9 cellular contexts compared by ENCODE assay signal in genomic region chr11:75563501-75563977, GRCh38. TPM values are rescaled to one million over a fixed set of nuclear protein-coding genes. Genes with fewer than 3 reads are reported as not detected.
A peak's percentile ranks its signal among the peaks of the same experiment; 100 is the strongest.
DNase-seq lines count a peak whose midpoint lies in the region; ATAC-seq and TF ChIP-seq lines count a peak whose summit lies in the region.
"Had no signal": no experiment of that assay in that cellular context is flagged by ENCODE, and none has a peak within 500 bp of the region (broad histone marks: within the 10 kb centered on the region; RNA-seq: fewer than 3 reads in every experiment).

No MANE protein-coding gene starts in this region.

- DNase-seq in activated CD4-positive, alpha-beta T cell treated with anti-CD3 and anti-CD28 coated beads, Interleukin-2, amount 10 ng/mL, durations not matched to agents 24 days and 14 days = no peak
- no peak for DNase-seq in activated CD4-positive, alpha-beta T cell treated with anti-CD3 and anti-CD28 coated beads, Interleukin-2, amount 50 U/mL, for 1 hour
- DNase-seq in astrocyte of the spinal cord (ENCODE audit: low read depth, low spot score) = no peak
- no peak for DNase-seq in testis
- DNase-seq in NCI-H2171 (lab: John Stamatoyannopoulos, UW) = no peak
- DNase-seq in NCI-H1417 treated with DMSO at 0.1 percent for 48 hours (lab: John Stamatoyannopoulos, UW) = no peak
- DNase-seq: COR-L47 had no signal

- H3K27ac ChIP-seq in liver (ENCODE audit: low read depth in 1 of 2, low read length in 2 of 2) (peak overlapping the region; percentile 89 to 98), testis (peak overlapping the region; percentile 99 to 100)

- 51% methylated on average over 5 of the region's 5 CpGs for WGBS in liver
- WGBS in testis, 2 donors = 25 to 35% methylated on average over 5 of the region's 5 CpGs

- peaks cover 5% of the 10 kb centered on the region for H3K36me3 Mint-ChIP-seq in activated CD4-positive, alpha-beta T cell treated with anti-CD3 and anti-CD28 coated beads, Interleukin-2, amount 10 ng/mL, durations not matched to agents 24 days and 14 days (ENCODE audit: low read depth)

- H3K9me3 ChIP-seq in liver (ENCODE audit: control insufficient read depth in 4 of 4, low read length in 3 of 4) (no peaks in the 10 kb centered on the region), testis (no peaks in the 10 kb centered on the region)

- ATAC-seq in HG03469 (IDR thresholded peaks at IDR 0.05; ENCODE audit: unreplicated experiment) = no peak

- no peak for TF ChIP-seq POLR2A in testis (IDR thresholded peaks at IDR 0.05)

- no peak for TF ChIP-seq RAD21 in liver (IDR thresholded peaks at IDR 0.05)

- H3K36me3 ChIP-seq in liver (ENCODE audit: control insufficient read depth in 4 of 4, insufficient read depth in 3 of 4, low read depth in 1 of 4, low read length in 3 of 4) (peaks cover 3 to 23% (median 8%) of the 10 kb centered on the region in 4 donors), testis (ENCODE audit: low read depth, missing control alignments) (no peaks in the 10 kb centered on the region)

- peaks cover 18% of the 10 kb centered on the region for H3K4me1 Mint-ChIP-seq in activated CD4-positive, alpha-beta T cell treated with anti-CD3 and anti-CD28 coated beads, Interleukin-2, amount 10 ng/mL, durations not matched to agents 24 days and 14 days

- H3K4me3 Mint-ChIP-seq in activated CD4-positive, alpha-beta T cell treated with anti-CD3 and anti-CD28 coated beads, Interleukin-2, amount 10 ng/mL, durations not matched to agents 24 days and 14 days = peak overlapping the region; percentile 92

- H3K9ac ChIP-seq in liver (ENCODE audit: low read depth in 1 of 2, low read length in 2 of 2) = peak overlapping the region; percentile 48 to 91

- H3K4me3 ChIP-seq in astrocyte of the spinal cord (ENCODE audit: low read depth, low read length) (peak overlapping the region; percentile 94), liver (ENCODE audit: low read depth in 1 of 3, low read length in 3 of 3) (peak overlapping the region; percentile 57 to 87 (median 80)), testis (peak overlapping the region; percentile 94 to 98)

- in situ Hi-C loops in astrocyte of the spinal cord (cut with HindIII; ENCODE audit: low sequenced_read_pairs) = no loop called here

- intact Hi-C loops in activated CD4-positive, alpha-beta T cell treated with anti-CD3 and anti-CD28 coated beads, Interleukin-2, amount 10 ng/mL, durations not matched to agents 24 days and 14 days (cut with micrococcal nuclease) = loop anchor here (2.0 kb wide), 1 partner anchor 37 kb away; no protein-coding TSS in a partner anchor
- intact Hi-C loops in testis (cut with DNase I; ENCODE audit: low total_unique reads) = no loop called here

- H3K9me3 Mint-ChIP-seq in activated CD4-positive, alpha-beta T cell treated with anti-CD3 and anti-CD28 coated beads, Interleukin-2, amount 10 ng/mL, durations not matched to agents 24 days and 14 days = no peaks in the 10 kb centered on the region

- TF ChIP-seq CTCF in astrocyte of the spinal cord (IDR thresholded peaks at IDR 0.05; ENCODE audit: low read depth, low read length) = no peak
- no peak for TF ChIP-seq CTCF in liver (IDR thresholded peaks at IDR 0.05; ENCODE audit: low read depth, low read length, missing input control)
- TF ChIP-seq CTCF in testis (IDR thresholded peaks at IDR 0.05) = no peak

- H3K27me3 ChIP-seq in liver (ENCODE audit: control insufficient read depth in 4 of 4, insufficient read depth in 4 of 4, low read length in 3 of 4) (no peaks in the 10 kb centered on the region), testis (no peaks in the 10 kb centered on the region)

- peak overlapping the region; percentile 62 for H3K27ac Mint-ChIP-seq in activated CD4-positive, alpha-beta T cell treated with anti-CD3 and anti-CD28 coated beads, Interleukin-2, amount 10 ng/mL, durations not matched to agents 24 days and 14 days

- H3K4me1 ChIP-seq in liver (ENCODE audit: control insufficient read depth in 4 of 4, insufficient read depth in 4 of 4, low read length in 3 of 4) (peaks cover 15 to 38% (median 25%) of the 10 kb centered on the region in 4 donors), testis (peaks cover 59% of the 10 kb centered on the region)

- H3K27me3 Mint-ChIP-seq in activated CD4-positive, alpha-beta T cell treated with anti-CD3 and anti-CD28 coated beads, Interleukin-2, amount 10 ng/mL, durations not matched to agents 24 days and 14 days = peaks cover 4% of the 10 kb centered on the region

TF ChIP-seq in liver, 16 proteins besides CTCF, POLR2A, EP300 and RAD21:
- TF ChIP-seq REST (IDR thresholded peaks at IDR 0.05) (no peak), GABPA (IDR thresholded peaks at IDR 0.05 in 1 of 2, conservative IDR thresholded peaks at IDR 0.05 in 1 of 2) (no peak), FOXA2 (IDR thresholded peaks at IDR 0.05) (no peak), RXRA (IDR thresholded peaks at IDR 0.05) (no peak), YY1 (IDR thresholded peaks at IDR 0.05) (no peak), JUND (IDR thresholded peaks at IDR 0.05) (no peak), FOXA1 (IDR thresholded peaks at IDR 0.05) (no peak), MAX (IDR thresholded peaks at IDR 0.05) (no peak), HNF4G (IDR thresholded peaks at IDR 0.05) (no peak), ATF3 (IDR thresholded peaks at IDR 0.05) (no peak), HNF4A (conservative IDR thresholded peaks at IDR 0.05) (no peak), NR2F2 (IDR thresholded peaks at IDR 0.05) (no peak), SP1 (IDR thresholded peaks at IDR 0.05) (no peak), EGR1 (IDR thresholded peaks at IDR 0.05; ENCODE audit: low read depth in 2 of 2) (no peak)

RNA-seq across cellular contexts. Expression of gene SERPINH1, which starts 1.5 kb away (rescaled TPM):
- total RNA-seq in activated CD4-positive, alpha-beta T cell treated with anti-CD3 and anti-CD28 coated beads, Interleukin-2, amount 10 ng/mL, durations not matched to agents 24 days and 14 days = 29.6 and 30.3 TPM in 2 replicates
- total RNA-seq in liver = 100 to 1,000 TPM in 1 of 2 donors, 10 to 100 TPM in 1; 95.3 to 118 TPM
- polyA plus RNA-seq in liver = 10 to 100 TPM in 1 of 2 donors, 1 to 10 TPM in 1; 5.0 to 42.1 TPM
- 100 to 1,000 TPM; 122 to 178 TPM for total RNA-seq in testis
- polyA plus RNA-seq in testis (ENCODE audit: insufficient read depth, low read depth, low replicate concordance) = 92.2 TPM

RNA-seq across cellular contexts. Expression of gene GDPD5, which starts 37.8 kb away (rescaled TPM):
- total RNA-seq in activated CD4-positive, alpha-beta T cell treated with anti-CD3 and anti-CD28 coated beads, Interleukin-2, amount 10 ng/mL, durations not matched to agents 24 days and 14 days = 13.4 and 14.5 TPM in 2 replicates
- total RNA-seq in liver = 10 to 100 TPM in 1 of 2 donors, 1 to 10 TPM in 1; 4.8 to 22.8 TPM
- 1 to 10 TPM; 3.0 to 3.7 TPM for polyA plus RNA-seq in liver
- 10 to 100 TPM; 43.3 to 99.5 TPM for total RNA-seq in testis
- 65.8 TPM for polyA plus RNA-seq in testis (ENCODE audit: insufficient read depth, low read depth, low replicate concordance)
